14 cellular contexts compared by ENCODE assay signal in the genomic region with DNA sequence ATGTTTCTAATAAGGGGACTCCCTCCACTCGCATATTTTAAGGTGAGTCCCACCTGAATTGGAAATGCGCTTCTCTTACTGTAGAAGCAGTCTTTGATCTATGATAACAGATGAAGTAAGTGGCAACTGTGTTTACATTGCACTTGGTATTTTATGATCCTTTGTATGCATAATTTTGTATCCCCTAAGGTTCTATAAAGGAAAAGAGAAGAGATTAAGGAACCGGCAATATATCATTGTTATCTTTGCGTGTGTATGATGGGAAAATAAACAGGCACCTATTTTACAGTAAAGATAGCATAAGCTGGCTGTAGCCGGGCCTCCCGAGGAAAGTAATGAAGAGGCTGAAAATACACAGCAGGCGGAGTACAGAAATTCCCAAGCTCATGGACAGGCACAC.
A peak's percentile ranks its signal among the peaks of the same experiment; 100 is the strongest.
DNase-seq lines count a peak whose midpoint lies in the region; ATAC-seq and TF ChIP-seq lines count a peak whose summit lies in the region.
"Had no signal": no experiment of that assay in that cellular context is flagged by ENCODE, and none has a peak within 500 bp of the region (broad histone marks: within the 10 kb centered on the region; RNA-seq: fewer than 3 reads in every experiment).

No MANE protein-coding gene starts in this region.

- H3K27me3 ChIP-seq in lower lobe of right lung (ENCODE audit: low read depth) = peaks cover 10% of the 10 kb centered on the region

- H3K27ac ChIP-seq in lower lobe of right lung = no peak overlapping the region
- H3K27ac ChIP-seq: GM23248 had no signal

- no peaks in the 10 kb centered on the region for H3K4me1 ChIP-seq in lower lobe of right lung

- no peaks in the 10 kb centered on the region for H3K9me3 ChIP-seq in lower lobe of right lung

- no peaks in the 10 kb centered on the region for H3K36me3 ChIP-seq in lower lobe of right lung

- H3K4me3 ChIP-seq in fibroblast of villous mesenchyme (ENCODE audit: low read depth, low read length) (no peak overlapping the region), lower lobe of right lung (no peak overlapping the region)
- H3K4me3 ChIP-seq: GM12878, GM23248 had no signal

- ATAC-seq in lower lobe of right lung = no peak
- ATAC-seq: GM12878 had no signal

- POLR2A ChIA-PET in HEK293T (lab: Yijun Ruan, JAX) = interaction anchor here (0.9 to 1.4 kb wide), 3 partner anchors 18 to 42 kb away, joined by 3 to 11 read pairs (median 3); no protein-coding TSS in a partner anchor

- intact Hi-C loops in lower lobe of right lung (cut with DNase I) = no loop called here

- CTCF ChIA-PET in HEK293T (lab: Yijun Ruan, JAX) = interaction anchor here (0.7 kb wide), 1 partner anchor 53 kb away, joined by 4 read pairs; no protein-coding TSS in a partner anchor

- TF ChIP-seq CTCF in fibroblast of villous mesenchyme (IDR thresholded peaks at IDR 0.05; ENCODE audit: insufficient read depth, low read depth, low read length) (no peak), lower lobe of right lung (IDR thresholded peaks at IDR 0.05) (no peak)

- DNase-seq in NCI-H748 (lab: John Stamatoyannopoulos, UW; ENCODE audit: unreplicated experiment) = peak; percentile 17
- DNase-seq in NCI-H748 treated with DMSO at 0.1 percent for 48 hours (lab: John Stamatoyannopoulos, UW) = no peak
- peak; percentile 56 for DNase-seq in HEK293T (ENCODE audit: extremely low spot score)
- DNase-seq in fibroblast of villous mesenchyme (ENCODE audit: low read depth) = peak; percentile 60
- no peak for DNase-seq in GOT3 (lab: John Stamatoyannopoulos, UW)
- no peak for DNase-seq in stimulated activated CD4-positive, alpha-beta T cell treated with anti-CD3 and anti-CD28 coated beads, Interleukin-4, amount 100 ng/mL, for 24 hours
- no peak for DNase-seq in lower lobe of right lung
- DNase-seq: ACHN; C1 segment of cervical spinal cord; CD4-positive, alpha-beta memory T cell; DMS79; GM23248; H7 had no signal

TF ChIP-seq in HEK293T, 16 proteins besides CTCF, POLR2A, EP300 and RAD21:
- TF ChIP-seq FOXM1 (IDR thresholded peaks at IDR 0.05; ENCODE audit: borderline replicate concordance) = no peak
- TF ChIP-seq SP1 (IDR thresholded peaks at IDR 0.05) = no peak
- 0 out of 2 replicates have a peak, but pooled peaks have one; percentile 58 for TF ChIP-seq ARNT (IDR thresholded peaks at IDR 0.05)
- TF ChIP-seq SUZ12 (IDR thresholded peaks at IDR 0.05) = no peak
- TF ChIP-seq, protein P1, sequence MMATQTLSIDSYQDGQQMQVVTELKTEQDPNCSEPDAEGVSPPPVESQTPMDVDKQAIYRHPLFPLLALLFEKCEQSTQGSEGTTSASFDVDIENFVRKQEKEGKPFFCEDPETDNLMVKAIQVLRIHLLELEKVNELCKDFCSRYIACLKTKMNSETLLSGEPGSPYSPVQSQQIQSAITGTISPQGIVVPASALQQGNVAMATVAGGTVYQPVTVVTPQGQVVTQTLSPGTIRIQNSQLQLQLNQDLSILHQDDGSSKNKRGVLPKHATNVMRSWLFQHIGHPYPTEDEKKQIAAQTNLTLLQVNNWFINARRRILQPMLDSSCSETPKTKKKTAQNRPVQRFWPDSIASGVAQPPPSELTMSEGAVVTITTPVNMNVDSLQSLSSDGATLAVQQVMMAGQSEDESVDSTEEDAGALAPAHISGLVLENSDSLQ (IDR thresholded peaks at IDR 0.05) = peak; percentile 78
- no peak for TF ChIP-seq TARDBP (IDR thresholded peaks at IDR 0.05)
- TF ChIP-seq CTBP1 (IDR thresholded peaks at IDR 0.05; ENCODE audit: borderline replicate concordance) = peak; percentile 95
- TF ChIP-seq FOXK2 (IDR thresholded peaks at IDR 0.05) = no peak

Comparison
In these comparisons a context has a peak if more than half of its experiments do, and no peak if none do; other contexts are left out.
1. DNase-seq: peak in NCI-H748 (single experiment), HEK293T (single experiment) and fibroblast of villous mesenchyme (single experiment); none in NCI-H748 treated with DMSO at 0.1 percent for 48 hours (single experiment), GOT3 (single experiment), stimulated activated CD4-positive, alpha-beta T cell treated with anti-CD3 and anti-CD28 coated beads, Interleukin-4, amount 100 ng/mL, for 24 hours (single experiment) and lower lobe of right lung (single experiment).